In genomic region chr1:87399264-87399663, GRCh38 we compare ENCODE assay signal across 13 cellular contexts.
DNase-seq lines count a peak whose midpoint lies in the region; ATAC-seq and TF ChIP-seq lines count a peak whose summit lies in the region.
"Had no signal": no experiment of that assay in that cellular context is flagged by ENCODE, and none has a peak within 500 bp of the region (broad histone marks: within the 10 kb centered on the region; RNA-seq: fewer than 3 reads in every experiment).

No MANE protein-coding gene starts in this region.

- no peaks in the 10 kb centered on the region for H3K36me3 Mint-ChIP-seq in progenitor cell of endocrine pancreas (ENCODE audit: insufficient read depth)

- no peaks in the 10 kb centered on the region for H3K4me1 Mint-ChIP-seq in progenitor cell of endocrine pancreas (ENCODE audit: low read depth)
- H3K4me1 Mint-ChIP-seq: immature natural killer cell had no signal

- no peak for ATAC-seq in GM18517 (IDR thresholded peaks at IDR 0.05; ENCODE audit: unreplicated experiment)

- 55 to 56% methylated on average over 2 of the region's 2 CpGs for WGBS in esophagus squamous epithelium, 2 donors
- WGBS in adrenal gland, 4 donors, result 92 to 97% (median 95%) methylated on average over 2 of the region's 2 CpGs

- H3K9me3 ChIP-seq in esophagus squamous epithelium (no peaks in the 10 kb centered on the region), adrenal gland (replicated peaks in 1 of 3) (no peaks in the 10 kb centered on the region)
- H3K9me3 ChIP-seq: ovary, Peyer's patch had no signal

- no peaks in the 10 kb centered on the region for H3K27me3 Mint-ChIP-seq in progenitor cell of endocrine pancreas

- intact Hi-C loops in esophagus squamous epithelium (cut with DNase I) (no loop called here), adrenal gland (cut with DNase I) (no loop called here)

- no peaks in the 10 kb centered on the region for H3K36me3 ChIP-seq in esophagus squamous epithelium
- no peaks in the 10 kb centered on the region for H3K36me3 ChIP-seq in adrenal gland (replicated peaks in 1 of 2)
- H3K36me3 ChIP-seq: ovary, Peyer's patch had no signal

- no peaks in the 10 kb centered on the region for H3K9me3 Mint-ChIP-seq in progenitor cell of endocrine pancreas (ENCODE audit: low read depth)
- H3K9me3 Mint-ChIP-seq: activated CD4-positive, alpha-beta T cell treated with anti-CD3 and anti-CD28 coated beads, Interleukin-2, amount 10 ng/mL, durations not matched to agents 7 days and 5 days; immature natural killer cell had no signal

- no peak overlapping the region for H3K4me3 ChIP-seq in esophagus squamous epithelium
- H3K4me3 ChIP-seq in adrenal gland, result no peak overlapping the region
- H3K4me3 ChIP-seq: ovary, Peyer's patch had no signal

- H3K4me3 Mint-ChIP-seq in progenitor cell of endocrine pancreas (ENCODE audit: low read depth), result no peak overlapping the region
- H3K4me3 Mint-ChIP-seq: activated CD4-positive, alpha-beta T cell treated with anti-CD3 and anti-CD28 coated beads, Interleukin-2, amount 10 ng/mL, durations not matched to agents 7 days and 5 days; immature natural killer cell had no signal

- TF ChIP-seq CTCF in esophagus squamous epithelium (IDR thresholded peaks at IDR 0.05) (no peak), adrenal gland (IDR thresholded peaks at IDR 0.05) (no peak), progenitor cell of endocrine pancreas (IDR thresholded peaks at IDR 0.05; ENCODE audit: unreplicated experiment) (no peak)

- TF ChIP-seq POLR2A in esophagus squamous epithelium (IDR thresholded peaks at IDR 0.05), result no peak
- no peak for TF ChIP-seq POLR2A in adrenal gland (IDR thresholded peaks at IDR 0.05)

- H3K27ac ChIP-seq in esophagus squamous epithelium, result peak overlapping the region; percentile 6 to 73 (median 68)
- no peak overlapping the region for H3K27ac ChIP-seq in adrenal gland
- H3K27ac ChIP-seq: ovary, Peyer's patch had no signal

- no peaks in the 10 kb centered on the region for H3K27me3 ChIP-seq in esophagus squamous epithelium
- H3K27me3 ChIP-seq in adrenal gland, result no peaks in the 10 kb centered on the region
- H3K27me3 ChIP-seq: ovary, Peyer's patch had no signal

- H3K4me1 ChIP-seq in esophagus squamous epithelium, result peaks cover 4 to 20% (median 8%) of the 10 kb centered on the region in 3 donors
- H3K4me1 ChIP-seq in adrenal gland (replicated peaks in 1 of 2), result no peaks in the 10 kb centered on the region

- no peak overlapping the region for H3K27ac Mint-ChIP-seq in progenitor cell of endocrine pancreas
- H3K27ac Mint-ChIP-seq: activated CD4-positive, alpha-beta T cell treated with anti-CD3 and anti-CD28 coated beads, Interleukin-2, amount 10 ng/mL, durations not matched to agents 7 days and 5 days; immature natural killer cell had no signal

- DNase-seq in COR-L47 (lab: John Stamatoyannopoulos, UW) (peak; percentile 32), NCI-H1436 (lab: John Stamatoyannopoulos, UW) (peak; percentile 71), NCI-H69 (lab: John Stamatoyannopoulos, UW) (peak; percentile 96), esophagus squamous epithelium (lab: John Stamatoyannopoulos, UW) (no peak), adrenal gland (no peak), progenitor cell of endocrine pancreas (ENCODE audit: low spot score, unreplicated experiment) (no peak)
- DNase-seq in activated naive CD4-positive, alpha-beta T cell treated with anti-CD3 and anti-CD28 coated beads, Interleukin-2, amount 50 U/mL, for 16 hours, result no peak
- DNase-seq: activated CD4-positive, alpha-beta T cell treated with anti-CD3 and anti-CD28 coated beads, Interleukin-2, amount 10 ng/mL, durations not matched to agents 7 days and 5 days; immature natural killer cell; NCI-H1930; ovary; Peyer's patch had no signal

Comparison
In these comparisons a context has a peak if more than half of its experiments do, and no peak if none do; other contexts are left out.
1. DNase-seq: peak in COR-L47 (single experiment), NCI-H1436 (single experiment) and NCI-H69 (single experiment); none in esophagus squamous epithelium (single experiment), adrenal gland (0 of 7), activated naive CD4-positive, alpha-beta T cell treated with anti-CD3 and anti-CD28 coated beads, Interleukin-2, amount 50 U/mL, for 16 hours (single experiment) and progenitor cell of endocrine pancreas (single experiment).
2. H3K27ac ChIP-seq: peak in esophagus squamous epithelium (4 of 4); none in adrenal gland (0 of 5).